Comparison of ENCODE assay signal across 36 cellular contexts in the genomic region with DNA sequence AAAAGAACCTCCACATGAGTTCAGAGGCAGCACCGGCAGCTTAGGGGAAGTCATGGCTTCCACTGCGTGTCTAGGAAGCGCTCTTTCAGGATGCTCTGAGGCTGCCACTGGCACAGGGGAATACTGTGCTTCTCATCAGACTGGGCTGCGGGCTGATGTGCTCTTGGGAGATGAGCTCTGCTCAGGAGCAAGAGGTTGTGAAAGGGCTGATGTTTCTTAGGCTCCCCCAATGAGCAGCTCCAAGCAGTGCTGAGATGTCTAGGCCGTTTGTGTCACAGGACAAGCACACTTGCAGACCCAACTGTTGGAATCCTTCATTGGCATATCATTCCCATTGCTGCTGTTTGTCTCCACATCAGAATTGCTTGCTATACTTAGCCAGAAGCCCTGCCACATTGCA. TPM values are rescaled to one million over a fixed set of nuclear protein-coding genes. Genes with fewer than 3 reads are reported as not detected.
DNase-seq lines count a peak whose midpoint lies in the region; ATAC-seq and TF ChIP-seq lines count a peak whose summit lies in the region.
"Had no signal": no experiment of that assay in that cellular context is flagged by ENCODE, and none has a peak within 500 bp of the region (broad histone marks: within the 10 kb centered on the region; RNA-seq: fewer than 3 reads in every experiment).

No MANE protein-coding gene starts in this region.

- H3K27me3 Mint-ChIP-seq in CD4-positive, alpha-beta T cell: no peaks in the 10 kb centered on the region
- H3K27me3 Mint-ChIP-seq: activated naive CD4-positive, alpha-beta T cell treated with anti-CD3 and anti-CD28 coated beads, Interleukin-2, amount 50 U/mL, for 24 hours; effector memory CD8-positive, alpha-beta T cell had no signal

- H3K9ac ChIP-seq in Loucy (ENCODE audit: low read depth, low read length, poor library complexity, severe bottlenecking) (no peak overlapping the region), skeletal muscle tissue (ENCODE audit: low read depth in 1 of 3, low read length in 3 of 3) (peak overlapping the region; percentile 17 to 57 (median 35))
- H3K9ac ChIP-seq: GM23248 had no signal

- H3K9me3 ChIP-seq in CD4-positive, alpha-beta T cell (ENCODE audit: control insufficient read depth, low read length): no peaks in the 10 kb centered on the region
- H3K9me3 ChIP-seq in Loucy (ENCODE audit: insufficient read depth, low read depth, low read length) (no peaks in the 10 kb centered on the region), lower lobe of right lung (no peaks in the 10 kb centered on the region), skeletal muscle tissue (ENCODE audit: control insufficient read depth in 3 of 3, low read length in 3 of 3) (no peaks in the 10 kb centered on the region)
- H3K9me3 ChIP-seq: spleen, uterus had no signal

- no peak overlapping the region for H3K27ac ChIP-seq in CD4-positive, alpha-beta T cell (ENCODE audit: low read depth, low read length)
- peak overlapping the region; percentile 64 for H3K27ac ChIP-seq in lower lobe of right lung
- peak overlapping the region; percentile 98 for H3K27ac ChIP-seq in skeletal muscle tissue (ENCODE audit: low read depth, low read length)
- H3K27ac ChIP-seq: GM23248, spleen had no signal

- no peaks in the 10 kb centered on the region for H3K9me3 Mint-ChIP-seq in CD4-positive, alpha-beta T cell
- H3K9me3 Mint-ChIP-seq: activated naive CD4-positive, alpha-beta T cell treated with anti-CD3 and anti-CD28 coated beads, Interleukin-2, amount 50 U/mL, for 24 hours; activated T-helper 2 cell treated with anti-CD3 and anti-CD28 coated beads, Interferon-gamma antibody, Interleukin-2, Interleukin-4, amounts not matched to agents 10 μg/mL and 5 μg/mL and 100 μg/mL, durations not matched to agents 14 hours and 24 hours and 36 hours; effector memory CD8-positive, alpha-beta T cell; immature natural killer cell; mesothelial cell of epicardium had no signal

- H3K27ac Mint-ChIP-seq in CD4-positive, alpha-beta T cell: peak overlapping the region; percentile 28
- H3K27ac Mint-ChIP-seq: activated T-helper 2 cell treated with anti-CD3 and anti-CD28 coated beads, Interferon-gamma antibody, Interleukin-2, Interleukin-4, amounts not matched to agents 10 μg/mL and 5 μg/mL and 100 μg/mL, durations not matched to agents 14 hours and 24 hours and 36 hours; mesothelial cell of epicardium had no signal

- peaks cover 24% of the 10 kb centered on the region for H3K4me1 ChIP-seq in Loucy (ENCODE audit: insufficient read depth, low read length, poor library complexity, severe bottlenecking)
- peaks cover 46% of the 10 kb centered on the region for H3K4me1 ChIP-seq in lower lobe of right lung
- H3K4me1 ChIP-seq in skeletal muscle tissue (ENCODE audit: control insufficient read depth in 3 of 3, insufficient read depth in 3 of 3, low read length in 3 of 3): peaks cover 49 to 79% (median 63%) of the 10 kb centered on the region in 3 donors

- H3K36me3 Mint-ChIP-seq in CD4-positive, alpha-beta T cell (ENCODE audit: low read depth): peaks cover 75% of the 10 kb centered on the region

- no peaks in the 10 kb centered on the region for H3K27me3 ChIP-seq in CD4-positive, alpha-beta T cell (ENCODE audit: control insufficient read depth, insufficient read depth, low read length)
- H3K27me3 ChIP-seq in Loucy (ENCODE audit: insufficient read depth, low read length, poor library complexity, severe bottlenecking): no peaks in the 10 kb centered on the region
- H3K27me3 ChIP-seq in lower lobe of right lung (ENCODE audit: low read depth): no peaks in the 10 kb centered on the region
- no peaks in the 10 kb centered on the region for H3K27me3 ChIP-seq in skeletal muscle tissue (ENCODE audit: control insufficient read depth in 3 of 3, insufficient read depth in 3 of 3, low read length in 3 of 3)
- H3K27me3 ChIP-seq: spleen, uterus had no signal

- peak overlapping the region; percentile 3 for H3K4me2 ChIP-seq in Loucy (ENCODE audit: low read depth, low read length, poor library complexity, severe bottlenecking)

- H3K36me3 ChIP-seq in Loucy (ENCODE audit: insufficient read depth, low read length): no peaks in the 10 kb centered on the region
- peaks cover 19% of the 10 kb centered on the region for H3K36me3 ChIP-seq in lower lobe of right lung
- H3K36me3 ChIP-seq in skeletal muscle tissue (ENCODE audit: control insufficient read depth in 3 of 3, insufficient read depth in 3 of 3, low read length in 3 of 3): peaks cover 0 to 2% (median 0%) of the 10 kb centered on the region in 3 donors
- H3K36me3 ChIP-seq: uterus had no signal

- CTCF ChIA-PET in CD4-positive, alpha-beta T cell (lab: Charles Lee): no interaction called here

- ATAC-seq in CD4-positive, alpha-beta T cell (ENCODE audit: poor library complexity): no peak
- ATAC-seq in lower lobe of right lung (no peak), HG03097 (IDR thresholded peaks at IDR 0.05; ENCODE audit: low FRiP score, unreplicated experiment) (no peak)
- ATAC-seq: activated CD4-positive, CD25-positive, alpha-beta regulatory T cell treated with anti-CD3 and anti-CD28 coated beads, Interleukin-2, amount 50 U/mL, for 24 hours; effector memory CD8-positive, alpha-beta T cell; GM12878; naive thymus-derived CD4-positive, alpha-beta T cell had no signal

- TF ChIP-seq CTCF in CD4-positive, alpha-beta T cell (IDR thresholded peaks at IDR 0.05): no peak
- TF ChIP-seq CTCF in Loucy (conservative IDR thresholded peaks at IDR 0.05; ENCODE audit: low read length) (no peak), lower lobe of right lung (IDR thresholded peaks at IDR 0.05) (no peak)

- intact Hi-C loops in CD4-positive, alpha-beta T cell (cut with DNase I, micrococcal nuclease): loop anchor here in 1 of 2 experiments (5.0 kb wide), 2 partner anchors 208 to 247 kb away; a partner anchor contains a TSS
- intact Hi-C loops in lower lobe of right lung (cut with DNase I): no loop called here

- H3K79me2 ChIP-seq in Loucy (ENCODE audit: insufficient read depth, low read length): peaks cover 34% of the 10 kb centered on the region

- H2AFZ ChIP-seq in Loucy (ENCODE audit: low read length): no peak overlapping the region
- H2AFZ ChIP-seq: GM23248 had no signal

- H3K9me2 ChIP-seq in Loucy (replicated peaks; ENCODE audit: low read depth, low read length): no peaks in the 10 kb centered on the region

- H4K20me1 ChIP-seq in Loucy (ENCODE audit: insufficient read depth, low read length, poor library complexity, severe bottlenecking): peaks cover 5% of the 10 kb centered on the region

- H3K4me3 Mint-ChIP-seq in CD4-positive, alpha-beta T cell: peak overlapping the region; percentile 40
- H3K4me3 Mint-ChIP-seq: effector memory CD8-positive, alpha-beta T cell; immature natural killer cell; mesothelial cell of epicardium had no signal

- POLR2A ChIA-PET in CD4-positive, alpha-beta T cell (lab: Charles Lee): no interaction called here

- H3K4me3 ChIP-seq in Loucy (ENCODE audit: low read length, poor library complexity, severe bottlenecking) (no peak overlapping the region), lower lobe of right lung (no peak overlapping the region), skeletal muscle tissue (ENCODE audit: low read length in 3 of 3) (peak overlapping the region in 2 of 3 donors; percentile 5)
- H3K4me3 ChIP-seq: GM12878, GM23248, spleen, uterus had no signal

- H3F3A ChIP-seq in Loucy (ENCODE audit: low read depth): no peaks in the 10 kb centered on the region

- DNase-seq in CD4-positive, alpha-beta T cell: no peak
- no peak for DNase-seq in lower lobe of right lung
- DNase-seq in HCEC 1CT: no peak
- no peak for DNase-seq in A172 (ENCODE audit: low spot score)
- no peak for DNase-seq in DMS 273 treated with DMSO at 0.1 percent for 48 hours (lab: John Stamatoyannopoulos, UW)
- DNase-seq: activated CD4-positive, alpha-beta T cell treated with anti-CD3 and anti-CD28 coated beads, Interleukin-2, amount 50 U/mL, for 48 hours; activated CD8-positive, alpha-beta memory T cell treated with anti-CD3 and anti-CD28 coated beads, Interleukin-2, amount 50 U/mL, for 48 hours; amygdala; cortex of kidney; effector memory CD8-positive, alpha-beta T cell; EL; erythroblast; foreskin fibroblast; GM23248; hippocampal formation; immature natural killer cell; naive thymus-derived CD4-positive, alpha-beta T cell; NCI-H1436; NCI-H2081 treated with DMSO at 0.1 percent for 48 hours; NCI-H226; NCI-H748 treated with DMSO at 0.1 percent for 48 hours; retina; spleen; substantia nigra; uterus had no signal

- peaks cover 68% of the 10 kb centered on the region for H3K4me1 Mint-ChIP-seq in CD4-positive, alpha-beta T cell (ENCODE audit: low read depth)

RNA-seq across cellular contexts. Expression of a gene that starts 3.6 kb away (rescaled TPM):
- 10 to 100 TPM; 19.9 to 21.5 TPM for total RNA-seq in CD4-positive, alpha-beta T cell
- total RNA-seq in lower lobe of right lung (19.4 TPM), skeletal muscle tissue (0.52 TPM)
- total RNA-seq in A172 (2014; rRNA removed; shearing (Covaris generic)): 1.2 and 2.5 TPM in 2 replicates

RNA-seq across cellular contexts. Expression of a gene that starts 41.7 kb away (rescaled TPM):
- total RNA-seq in CD4-positive, alpha-beta T cell: 1 to 10 TPM; 2.2 to 2.4 TPM
- total RNA-seq in lower lobe of right lung (29.2 TPM), skeletal muscle tissue (12.0 TPM)
- 59.4 and 61.9 TPM in 2 replicates for total RNA-seq in A172 (2014; rRNA removed; shearing (Covaris generic))

RNA-seq across cellular contexts. Expression of a gene that starts 48.7 kb away (rescaled TPM):
- total RNA-seq in CD4-positive, alpha-beta T cell: under 1 TPM; 0.17 to 0.27 TPM
- total RNA-seq in lower lobe of right lung (4.7 TPM), skeletal muscle tissue (under 0.01 TPM)
- 0.19 and 0.46 TPM in 2 replicates for total RNA-seq in A172 (2014; rRNA removed; shearing (Covaris generic))
- total RNA-seq: GM12878, GM23248, RPMI7951 had no signal

RNA-seq across cellular contexts. Expression of a gene that starts 58.0 kb away (rescaled TPM):
- total RNA-seq in CD4-positive, alpha-beta T cell: not detected
- 48.1 TPM for total RNA-seq in lower lobe of right lung
- not detected for total RNA-seq in skeletal muscle tissue
- not detected in 2 replicates for total RNA-seq in A172 (2014; rRNA removed; shearing (Covaris generic))
- total RNA-seq: activated T-helper 2 cell treated with anti-CD3 and anti-CD28 coated beads, Interferon-gamma antibody, Interleukin-2, Interleukin-4, amounts not matched to agents 10 μg/mL and 5 μg/mL and 100 μg/mL, durations not matched to agents 14 hours and 24 hours and 36 hours; GM12878; GM23248; naive thymus-derived CD4-positive, alpha-beta T cell; osteocyte; RPMI7951; spleen; T-helper 1 cell treated with Interleukin-12 subunit alpha and Interleukin-12 subunit beta and Interleukin-4 antibody, amounts not matched to agents 30 ng/mL and 1 ng/mL, for 36 hours had no signal

RNA-seq across cellular contexts. Expression of a gene that starts 58.6 kb away (rescaled TPM):
- total RNA-seq in CD4-positive, alpha-beta T cell: 10 to 100 TPM; 15.3 to 17.2 TPM
- total RNA-seq in lower lobe of right lung (30.9 TPM), skeletal muscle tissue (29.2 TPM)
- total RNA-seq in A172 (2014; rRNA removed; shearing (Covaris generic)): 56.8 and 65.4 TPM in 2 replicates

Comparison
In these comparisons a context has a peak if more than half of its experiments do, and no peak if none do; other contexts are left out.
1. H3K4me3 ChIP-seq: peak in skeletal muscle tissue (2 of 3); none in Loucy (single experiment) and lower lobe of right lung (single experiment).